15 cellular contexts compared by ENCODE assay signal in the genomic region with DNA sequence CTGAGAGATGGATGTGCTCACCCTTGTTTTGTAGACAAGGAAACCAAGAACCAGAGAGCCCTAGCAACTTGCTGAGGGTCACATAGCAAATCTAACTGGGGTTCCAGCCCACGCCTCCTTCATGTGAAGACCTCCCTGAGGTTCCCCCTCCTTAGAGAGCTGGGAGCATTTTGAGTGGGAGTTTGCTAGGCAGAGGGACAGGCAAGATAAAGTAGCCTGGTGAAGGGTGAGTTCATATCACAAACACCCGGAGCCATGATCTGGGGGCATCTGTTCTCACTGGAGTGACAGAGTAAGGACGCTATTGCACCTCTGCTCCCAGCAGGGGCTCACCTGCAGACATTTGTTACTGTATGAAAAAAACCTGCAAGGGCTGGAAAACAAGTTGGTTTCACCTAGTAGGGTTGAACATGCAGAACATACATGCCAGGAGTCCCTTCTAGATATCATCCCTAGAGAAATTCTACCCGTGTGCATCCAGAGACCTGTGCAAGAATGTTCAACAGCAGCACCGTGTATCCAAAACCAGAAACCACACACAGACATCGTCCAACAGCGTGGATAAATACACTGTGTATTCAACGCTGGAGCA.
A peak's percentile ranks its signal among the peaks of the same experiment; 100 is the strongest.
DNase-seq lines count a peak whose midpoint lies in the region; ATAC-seq and TF ChIP-seq lines count a peak whose summit lies in the region.
"Had no signal": no experiment of that assay in that cellular context is flagged by ENCODE, and none has a peak within 500 bp of the region (broad histone marks: within the 10 kb centered on the region; RNA-seq: fewer than 3 reads in every experiment).

No MANE protein-coding gene starts in this region.

- 87% methylated on average over 8 of the region's 8 CpGs for WGBS in hepatocyte (ENCODE audit: low lambda C conversion rate, missing lambda C conversion rate)

- no peaks in the 10 kb centered on the region for H4K20me1 ChIP-seq in hepatocyte (ENCODE audit: insufficient read depth, poor library complexity, severe bottlenecking)

- no peak for TF ChIP-seq CTCF in WTC11 (IDR thresholded peaks at IDR 0.05)
- TF ChIP-seq CTCF in coronary artery (IDR thresholded peaks at IDR 0.05) = no peak
- no peak for TF ChIP-seq CTCF in hepatocyte (IDR thresholded peaks at IDR 0.05; ENCODE audit: poor library complexity)

- H3K9me2 ChIP-seq in hepatocyte (replicated peaks; ENCODE audit: insufficient read depth) = no peaks in the 10 kb centered on the region

- no peaks in the 10 kb centered on the region for H3K4me1 ChIP-seq in hepatocyte (ENCODE audit: insufficient read depth)

- ATAC-seq in WTC11 (no peak), HG03095 (IDR thresholded peaks at IDR 0.05; ENCODE audit: unreplicated experiment) (no peak)
- ATAC-seq in stimulated activated naive B cell treated with anti-CD40 and anti-IgM and Interleukin-4, amounts not matched to agents 10 μg/mL and 1 μg/mL and 100 μg/mL, for 72 hours (replicated peaks) = no peak
- ATAC-seq: SK-N-SH treated with all-trans-retinoic acid at 6 μM for 48 hours had no signal

- CTCF ChIA-PET in WTC11 (lab: Charles Lee) = interaction anchor here (0.7 kb wide), 1 partner anchor 22 kb away, joined by 3 read pairs; no protein-coding TSS in a partner anchor

- H3K4me3 ChIP-seq in coronary artery (no peak overlapping the region), hepatocyte (no peak overlapping the region)

- H3K27ac Mint-ChIP-seq in WTC11 = no peak overlapping the region
- H3K27ac Mint-ChIP-seq in stimulated activated naive B cell treated with anti-CD40 and anti-IgM and Interleukin-4, amounts not matched to agents 10 μg/mL and 1 μg/mL and 100 μg/mL, for 72 hours = peak overlapping the region; percentile 31

- peaks cover 4% of the 10 kb centered on the region for H3K9me3 ChIP-seq in hepatocyte (ENCODE audit: low read depth)
- H3K9me3 ChIP-seq: neutrophil had no signal

- H3K79me2 ChIP-seq in hepatocyte = no peaks in the 10 kb centered on the region

- H3K4me1 Mint-ChIP-seq in WTC11 = peaks cover 5% of the 10 kb centered on the region
- peaks cover 50 to 93% of the 10 kb centered on the region in 2 donors for H3K4me1 Mint-ChIP-seq in stimulated activated naive B cell treated with anti-CD40 and anti-IgM and Interleukin-4, amounts not matched to agents 10 μg/mL and 1 μg/mL and 100 μg/mL, for 72 hours

- H3K4me2 ChIP-seq in hepatocyte = no peak overlapping the region

- DNase-seq in activated effector memory CD4-positive, alpha-beta T cell treated with anti-CD3 and anti-CD28 coated beads, Interleukin-2, amount 50 U/mL, for 16 hours = peak; percentile 41
- no peak for DNase-seq in activated effector memory CD4-positive, alpha-beta T cell treated with Interleukin-2 at 50 U/mL for 16 hours
- DNase-seq in WTC11 (ENCODE audit: low spot score) (peak; percentile 3), coronary artery (ENCODE audit: low spot score) (peak; percentile 21), mucosa of gallbladder (ENCODE audit: low spot score) (no peak), hepatocyte (ENCODE audit: low spot score) (no peak)
- DNase-seq in stimulated activated naive B cell treated with anti-CD40 and anti-IgM and Interleukin-4, amounts not matched to agents 10 μg/mL and 1 μg/mL and 100 μg/mL, for 72 hours = no peak
- DNase-seq: dermis blood vessel endothelial cell, DMS 273 treated with DMSO at 0.1 percent for 48 hours, NCI-H1105 treated with DMSO at 0.1 percent for 48 hours, NCI-H2171 treated with DMSO at 0.1 percent for 48 hours, NCI-H82 had no signal

- POLR2A ChIA-PET in WTC11 (lab: Charles Lee) = no interaction called here

- H2AFZ ChIP-seq in hepatocyte = no peak overlapping the region

- peaks cover 15% of the 10 kb centered on the region for H3K9me3 Mint-ChIP-seq in WTC11
- peaks cover 0 to 2% of the 10 kb centered on the region in 2 donors for H3K9me3 Mint-ChIP-seq in stimulated activated naive B cell treated with anti-CD40 and anti-IgM and Interleukin-4, amounts not matched to agents 10 μg/mL and 1 μg/mL and 100 μg/mL, for 72 hours

- H3K36me3 Mint-ChIP-seq in WTC11 = peaks cover 23% of the 10 kb centered on the region
- peaks cover 58 to 86% of the 10 kb centered on the region in 2 donors for H3K36me3 Mint-ChIP-seq in stimulated activated naive B cell treated with anti-CD40 and anti-IgM and Interleukin-4, amounts not matched to agents 10 μg/mL and 1 μg/mL and 100 μg/mL, for 72 hours

- no peaks in the 10 kb centered on the region for H3K27me3 ChIP-seq in hepatocyte

- no peak overlapping the region for H3K4me3 Mint-ChIP-seq in WTC11
- no peak overlapping the region for H3K4me3 Mint-ChIP-seq in stimulated activated naive B cell treated with anti-CD40 and anti-IgM and Interleukin-4, amounts not matched to agents 10 μg/mL and 1 μg/mL and 100 μg/mL, for 72 hours

- H3K27ac ChIP-seq in coronary artery (no peak overlapping the region), hepatocyte (no peak overlapping the region)
- H3K27ac ChIP-seq: neutrophil had no signal

- no peaks in the 10 kb centered on the region; the same call in 1 of the 2 replicates for H3K27me3 Mint-ChIP-seq in WTC11 (ENCODE audit: low read depth)
- H3K27me3 Mint-ChIP-seq in stimulated activated naive B cell treated with anti-CD40 and anti-IgM and Interleukin-4, amounts not matched to agents 10 μg/mL and 1 μg/mL and 100 μg/mL, for 72 hours = no peaks in the 10 kb centered on the region

- no peaks in the 10 kb centered on the region for H3K36me3 ChIP-seq in hepatocyte (replicated peaks; ENCODE audit: insufficient read depth, low read depth)
- H3K36me3 ChIP-seq: neutrophil had no signal

TF ChIP-seq in WTC11, 78 proteins besides CTCF, POLR2A, EP300 and RAD21 (continues in another document):
- TF ChIP-seq, protein P1, sequence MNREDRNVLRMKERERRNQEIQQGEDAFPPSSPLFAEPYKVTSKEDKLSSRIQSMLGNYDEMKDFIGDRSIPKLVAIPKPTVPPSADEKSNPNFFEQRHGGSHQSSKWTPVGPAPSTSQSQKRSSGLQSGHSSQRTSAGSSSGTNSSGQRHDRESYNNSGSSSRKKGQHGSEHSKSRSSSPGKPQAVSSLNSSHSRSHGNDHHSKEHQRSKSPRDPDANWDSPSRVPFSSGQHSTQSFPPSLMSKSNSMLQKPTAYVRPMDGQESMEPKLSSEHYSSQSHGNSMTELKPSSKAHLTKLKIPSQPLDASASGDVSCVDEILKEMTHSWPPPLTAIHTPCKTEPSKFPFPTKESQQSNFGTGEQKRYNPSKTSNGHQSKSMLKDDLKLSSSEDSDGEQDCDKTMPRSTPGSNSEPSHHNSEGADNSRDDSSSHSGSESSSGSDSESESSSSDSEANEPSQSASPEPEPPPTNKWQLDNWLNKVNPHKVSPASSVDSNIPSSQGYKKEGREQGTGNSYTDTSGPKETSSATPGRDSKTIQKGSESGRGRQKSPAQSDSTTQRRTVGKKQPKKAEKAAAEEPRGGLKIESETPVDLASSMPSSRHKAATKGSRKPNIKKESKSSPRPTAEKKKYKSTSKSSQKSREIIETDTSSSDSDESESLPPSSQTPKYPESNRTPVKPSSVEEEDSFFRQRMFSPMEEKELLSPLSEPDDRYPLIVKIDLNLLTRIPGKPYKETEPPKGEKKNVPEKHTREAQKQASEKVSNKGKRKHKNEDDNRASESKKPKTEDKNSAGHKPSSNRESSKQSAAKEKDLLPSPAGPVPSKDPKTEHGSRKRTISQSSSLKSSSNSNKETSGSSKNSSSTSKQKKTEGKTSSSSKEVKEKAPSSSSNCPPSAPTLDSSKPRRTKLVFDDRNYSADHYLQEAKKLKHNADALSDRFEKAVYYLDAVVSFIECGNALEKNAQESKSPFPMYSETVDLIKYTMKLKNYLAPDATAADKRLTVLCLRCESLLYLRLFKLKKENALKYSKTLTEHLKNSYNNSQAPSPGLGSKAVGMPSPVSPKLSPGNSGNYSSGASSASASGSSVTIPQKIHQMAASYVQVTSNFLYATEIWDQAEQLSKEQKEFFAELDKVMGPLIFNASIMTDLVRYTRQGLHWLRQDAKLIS (CRISPR knock-in tag; IDR thresholded peaks at IDR 0.05; ENCODE audit: borderline replicate concordance) = no peak
- TF ChIP-seq ZNF416 (CRISPR knock-in tag; IDR thresholded peaks at IDR 0.05) (no peak), OVOL2 (CRISPR knock-in tag; IDR thresholded peaks at IDR 0.05; ENCODE audit: borderline replicate concordance) (no peak), TP53 (CRISPR knock-in tag; IDR thresholded peaks at IDR 0.05) (no peak), ETV6 (CRISPR knock-in tag; IDR thresholded peaks at IDR 0.05) (no peak), ZNF219 (CRISPR knock-in tag; IDR thresholded peaks at IDR 0.05; ENCODE audit: borderline replicate concordance) (no peak), ZNF423 (CRISPR knock-in tag; IDR thresholded peaks at IDR 0.05) (no peak), ZNF263 (CRISPR knock-in tag; IDR thresholded peaks at IDR 0.05; ENCODE audit: low read depth) (no peak), SMAD3 (CRISPR knock-in tag; IDR thresholded peaks at IDR 0.05; ENCODE audit: borderline replicate concordance) (no peak)
- TF ChIP-seq, protein P2, sequence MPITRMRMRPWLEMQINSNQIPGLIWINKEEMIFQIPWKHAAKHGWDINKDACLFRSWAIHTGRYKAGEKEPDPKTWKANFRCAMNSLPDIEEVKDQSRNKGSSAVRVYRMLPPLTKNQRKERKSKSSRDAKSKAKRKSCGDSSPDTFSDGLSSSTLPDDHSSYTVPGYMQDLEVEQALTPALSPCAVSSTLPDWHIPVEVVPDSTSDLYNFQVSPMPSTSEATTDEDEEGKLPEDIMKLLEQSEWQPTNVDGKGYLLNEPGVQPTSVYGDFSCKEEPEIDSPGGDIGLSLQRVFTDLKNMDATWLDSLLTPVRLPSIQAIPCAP (CRISPR knock-in tag; IDR thresholded peaks at IDR 0.05) = no peak
- TF ChIP-seq, protein P3, sequence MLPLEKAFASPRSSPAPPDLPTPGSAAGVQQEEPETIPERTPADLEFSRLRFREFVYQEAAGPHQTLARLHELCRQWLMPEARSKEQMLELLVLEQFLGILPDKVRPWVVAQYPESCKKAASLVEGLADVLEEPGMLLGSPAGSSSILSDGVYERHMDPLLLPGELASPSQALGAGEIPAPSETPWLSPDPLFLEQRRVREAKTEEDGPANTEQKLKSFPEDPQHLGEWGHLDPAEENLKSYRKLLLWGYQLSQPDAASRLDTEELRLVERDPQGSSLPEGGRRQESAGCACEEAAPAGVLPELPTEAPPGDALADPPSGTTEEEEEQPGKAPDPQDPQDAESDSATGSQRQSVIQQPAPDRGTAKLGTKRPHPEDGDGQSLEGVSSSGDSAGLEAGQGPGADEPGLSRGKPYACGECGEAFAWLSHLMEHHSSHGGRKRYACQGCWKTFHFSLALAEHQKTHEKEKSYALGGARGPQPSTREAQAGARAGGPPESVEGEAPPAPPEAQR (CRISPR knock-in tag; IDR thresholded peaks at IDR 0.05) = no peak

Comparison
In these comparisons a context has a peak if more than half of its experiments do, and no peak if none do; other contexts are left out.
1. DNase-seq: peak in activated effector memory CD4-positive, alpha-beta T cell treated with anti-CD3 and anti-CD28 coated beads, Interleukin-2, amount 50 U/mL, for 16 hours (single experiment), WTC11 (single experiment) and coronary artery (single experiment); none in activated effector memory CD4-positive, alpha-beta T cell treated with Interleukin-2 at 50 U/mL for 16 hours (single experiment), stimulated activated naive B cell treated with anti-CD40 and anti-IgM and Interleukin-4, amounts not matched to agents 10 μg/mL and 1 μg/mL and 100 μg/mL, for 72 hours (single experiment), mucosa of gallbladder (single experiment) and hepatocyte (single experiment).